Comparison of ENCODE assay signal across 14 cellular contexts in the genomic region with DNA sequence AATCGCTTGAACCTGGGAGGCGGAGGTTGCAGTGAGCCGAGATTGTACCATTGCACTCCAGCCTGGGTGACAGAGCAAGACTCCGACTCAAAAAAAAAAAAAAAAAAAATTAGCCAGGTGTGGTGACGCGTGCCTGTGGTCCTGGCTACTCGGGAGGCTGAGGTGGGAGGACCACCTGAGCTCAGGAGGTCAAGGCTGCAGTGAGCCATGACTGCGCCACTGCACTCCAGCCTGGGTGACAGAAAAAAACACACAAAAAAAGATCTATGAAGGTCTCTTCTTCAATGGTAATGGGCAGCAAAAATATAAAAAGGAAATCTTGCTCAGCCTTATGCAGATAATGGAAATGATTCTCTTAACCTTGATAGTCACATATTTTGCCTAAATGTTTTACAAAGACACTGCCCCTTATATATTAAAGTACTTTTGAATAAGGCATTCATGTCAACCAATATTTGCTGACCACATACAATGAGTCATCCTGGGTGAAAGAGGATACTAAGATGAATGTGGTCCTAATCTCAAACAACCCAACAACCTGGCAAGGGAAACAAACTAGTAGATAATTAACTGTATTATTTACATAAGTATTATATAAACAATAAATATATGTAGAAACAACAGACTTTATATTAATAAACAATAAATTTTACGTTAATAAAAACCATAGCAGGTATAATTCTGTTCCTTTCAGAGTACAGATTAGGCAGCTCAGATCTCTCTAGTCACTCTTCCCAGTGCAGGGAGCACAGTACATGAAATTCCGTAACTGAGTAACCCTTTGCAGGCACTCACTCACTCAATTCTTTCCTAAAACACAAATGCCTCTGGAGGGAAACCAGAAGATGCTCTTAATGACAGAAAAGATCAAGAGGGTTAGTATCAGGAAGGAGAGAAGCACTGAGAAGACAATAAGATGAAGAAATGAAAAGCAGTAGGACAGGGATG. TPM values are rescaled to one million over a fixed set of nuclear protein-coding genes. Genes with fewer than 3 reads are reported as not detected.
A peak's percentile ranks its signal among the peaks of the same experiment; 100 is the strongest.
DNase-seq lines count a peak whose midpoint lies in the region; ATAC-seq and TF ChIP-seq lines count a peak whose summit lies in the region.
"Had no signal": no experiment of that assay in that cellular context is flagged by ENCODE, and none has a peak within 500 bp of the region (broad histone marks: within the 10 kb centered on the region; RNA-seq: fewer than 3 reads in every experiment).

No MANE protein-coding gene starts in this region.

- DNase-seq in PC-3 = peak; percentile 69
- DNase-seq in fibroblast of gingiva (ENCODE audit: low read depth) = peak; percentile 29
- no peak for DNase-seq in activated T-helper 2 cell treated with anti-CD3 and anti-CD28 coated beads, Interferon-gamma antibody, Interleukin-2, Interleukin-4, amounts not matched to agents 10 μg/mL and 5 μg/mL and 100 μg/mL, durations not matched to agents 14 hours and 24 hours and 36 hours (ENCODE audit: low spot score)
- DNase-seq in GF-D8 (lab: John Stamatoyannopoulos, UW) = no peak
- no peak for DNase-seq in MG63
- no peak for DNase-seq in nucleus accumbens (lab: John Stamatoyannopoulos, UW)
- DNase-seq: CD4-positive, CD25-positive, alpha-beta regulatory T cell; cortex of kidney; SHP77 had no signal

- H3K79me2 ChIP-seq in ACC112 (ENCODE audit: control insufficient read depth, insufficient read depth, low read length, unreplicated experiment) (peaks cover 18% of the 10 kb centered on the region), PC-3 (ENCODE audit: low read length) (peaks cover 34% of the 10 kb centered on the region)

- H3K4me3 ChIP-seq in ACC112 (ENCODE audit: low read depth, low read length) (no peak overlapping the region), PC-3 (ENCODE audit: low read length) (no peak overlapping the region), MG63 (no peak overlapping the region)
- H3K4me3 ChIP-seq: hepatocyte, thoracic aorta had no signal

- no peaks in the 10 kb centered on the region for H3K9me2 ChIP-seq in PC-3 (replicated peaks; ENCODE audit: low read length)

- H3F3A ChIP-seq in PC-3 (ENCODE audit: low read length, unreplicated experiment) = peaks cover 3% of the 10 kb centered on the region

- H3K4me1 Mint-ChIP-seq in activated T-helper 2 cell treated with anti-CD3 and anti-CD28 coated beads, Interferon-gamma antibody, Interleukin-2, Interleukin-4, amounts not matched to agents 10 μg/mL and 5 μg/mL and 100 μg/mL, durations not matched to agents 14 hours and 24 hours and 36 hours (ENCODE audit: low read depth) = peaks cover 19% of the 10 kb centered on the region

- peak overlapping the region; percentile 53 for H3K4me2 ChIP-seq in PC-3 (ENCODE audit: low read length)
- H3K4me2 ChIP-seq: hepatocyte had no signal

- H3K36me3 Mint-ChIP-seq in activated T-helper 2 cell treated with anti-CD3 and anti-CD28 coated beads, Interferon-gamma antibody, Interleukin-2, Interleukin-4, amounts not matched to agents 10 μg/mL and 5 μg/mL and 100 μg/mL, durations not matched to agents 14 hours and 24 hours and 36 hours (ENCODE audit: low read depth) = peaks cover 43% of the 10 kb centered on the region

- H3K27ac Mint-ChIP-seq in activated T-helper 2 cell treated with anti-CD3 and anti-CD28 coated beads, Interferon-gamma antibody, Interleukin-2, Interleukin-4, amounts not matched to agents 10 μg/mL and 5 μg/mL and 100 μg/mL, durations not matched to agents 14 hours and 24 hours and 36 hours = no peak overlapping the region
- H3K27ac Mint-ChIP-seq: activated T-helper 1 cell treated with anti-CD3 and anti-CD28 coated beads, Interleukin-12 subunit alpha, Interleukin-12 subunit beta, Interleukin-2, Interleukin-4 antibody, amounts not matched to agents 30 ng/mL and 10 ng/mL and 1 ng/mL, durations not matched to agents 14 hours and 24 hours and 36 hours had no signal

- H4K20me1 ChIP-seq in PC-3 (ENCODE audit: low read length) = no peaks in the 10 kb centered on the region; the same call in 1 of the 2 replicates

- H3K9me3 ChIP-seq in PC-3 (ENCODE audit: low read length) = no peaks in the 10 kb centered on the region
- H3K9me3 ChIP-seq in MG63 = no peaks in the 10 kb centered on the region
- H3K9me3 ChIP-seq: thoracic aorta had no signal

- no TSS peak for BruUV-seq in PC-3 (replicated peaks; lab: Mats Ljungman, UMichigan)

- H3K36me3 ChIP-seq in ACC112 (ENCODE audit: insufficient read depth, low read length) (peaks cover 6% of the 10 kb centered on the region), PC-3 (ENCODE audit: low read depth, low read length) (peaks cover 35% of the 10 kb centered on the region), MG63 (peaks cover 57% of the 10 kb centered on the region)

- H3K4me1 ChIP-seq in ACC112 (ENCODE audit: control insufficient read depth, insufficient read depth, low read length, unreplicated experiment) = peaks cover 8% of the 10 kb centered on the region
- H3K4me1 ChIP-seq in PC-3 (ENCODE audit: insufficient read depth, low read length) = peaks cover 16% of the 10 kb centered on the region

- POLR2A ChIA-PET in PC-3 (lab: Charles Lee; ENCODE audit: unreplicated experiment) = interaction anchor here (0.5 kb wide), 1 partner anchor 88 kb away, joined by 3 read pairs; the partner anchor contains the start of gene IL6

- intact Hi-C loops in PC-3 (cut with micrococcal nuclease) = no loop called here
- intact Hi-C loops in activated T-helper 2 cell treated with anti-CD3 and anti-CD28 coated beads, Interferon-gamma antibody, Interleukin-2, Interleukin-4, amounts not matched to agents 10 μg/mL and 5 μg/mL and 100 μg/mL, durations not matched to agents 14 hours and 24 hours and 36 hours (cut with micrococcal nuclease) = no loop called here

- H2AFZ ChIP-seq in ACC112 (ENCODE audit: low read length, unreplicated experiment) = no peak overlapping the region
- no peak overlapping the region for H2AFZ ChIP-seq in PC-3 (ENCODE audit: low read length)
- H2AFZ ChIP-seq: hepatocyte had no signal

- ATAC-seq in GM18907 (IDR thresholded peaks at IDR 0.05; ENCODE audit: unreplicated experiment) = peak; percentile 54
- peak; percentile 95 for ATAC-seq in PC-3

- CTCF ChIA-PET in PC-3 (lab: Charles Lee) = interaction anchor here (0.6 to 0.7 kb wide), 2 partner anchors 215 to 290 kb away, joined by 3 read pairs; no protein-coding TSS in a partner anchor

- TF ChIP-seq CTCF in PC-3 (conservative IDR thresholded peaks at IDR 0.05; ENCODE audit: low read depth, low read length) = no peak

- H3K27me3 ChIP-seq in ACC112 (ENCODE audit: insufficient read depth, low read length) (no peaks in the 10 kb centered on the region), PC-3 (ENCODE audit: low read length) (no peaks in the 10 kb centered on the region), MG63 (no peaks in the 10 kb centered on the region)
- H3K27me3 ChIP-seq: hepatocyte had no signal

- no peaks in the 10 kb centered on the region for H3K27me3 Mint-ChIP-seq in activated T-helper 2 cell treated with anti-CD3 and anti-CD28 coated beads, Interferon-gamma antibody, Interleukin-2, Interleukin-4, amounts not matched to agents 10 μg/mL and 5 μg/mL and 100 μg/mL, durations not matched to agents 14 hours and 24 hours and 36 hours (ENCODE audit: low read depth)
- H3K27me3 Mint-ChIP-seq: CD4-positive, CD25-positive, alpha-beta regulatory T cell had no signal

- no peaks in the 10 kb centered on the region for H3K9me3 Mint-ChIP-seq in activated T-helper 2 cell treated with anti-CD3 and anti-CD28 coated beads, Interferon-gamma antibody, Interleukin-2, Interleukin-4, amounts not matched to agents 10 μg/mL and 5 μg/mL and 100 μg/mL, durations not matched to agents 14 hours and 24 hours and 36 hours
- H3K9me3 Mint-ChIP-seq: activated T-helper 1 cell treated with anti-CD3 and anti-CD28 coated beads, Interleukin-12 subunit alpha, Interleukin-12 subunit beta, Interleukin-2, Interleukin-4 antibody, amounts not matched to agents 30 ng/mL and 10 ng/mL and 1 ng/mL, durations not matched to agents 14 hours and 24 hours and 36 hours; CD4-positive, CD25-positive, alpha-beta regulatory T cell had no signal

- H3K4me3 Mint-ChIP-seq in activated T-helper 2 cell treated with anti-CD3 and anti-CD28 coated beads, Interferon-gamma antibody, Interleukin-2, Interleukin-4, amounts not matched to agents 10 μg/mL and 5 μg/mL and 100 μg/mL, durations not matched to agents 14 hours and 24 hours and 36 hours (ENCODE audit: low read depth) = no peak overlapping the region
- H3K4me3 Mint-ChIP-seq: activated T-helper 1 cell treated with anti-CD3 and anti-CD28 coated beads, Interleukin-12 subunit alpha, Interleukin-12 subunit beta, Interleukin-2, Interleukin-4 antibody, amounts not matched to agents 30 ng/mL and 10 ng/mL and 1 ng/mL, durations not matched to agents 14 hours and 24 hours and 36 hours; CD4-positive, CD25-positive, alpha-beta regulatory T cell had no signal

- no peak overlapping the region for H3K9ac ChIP-seq in PC-3 (ENCODE audit: low read length)

- H3K27ac ChIP-seq in ACC112 (ENCODE audit: low read depth, low read length) = peak overlapping the region; percentile 22; the same call in 1 of the 2 replicates
- H3K27ac ChIP-seq in PC-3 (ENCODE audit: low read length) = peak overlapping the region; percentile 64
- H3K27ac ChIP-seq: hepatocyte, thoracic aorta had no signal

RNA-seq across cellular contexts. Expression of gene TOMM7, which starts 8.1 kb away (rescaled TPM):
- total RNA-seq in PC-3 (2014; rRNA removed) = 132 and 151 TPM in 2 replicates
- total RNA-seq in activated T-helper 2 cell treated with anti-CD3 and anti-CD28 coated beads, Interferon-gamma antibody, Interleukin-2, Interleukin-4, amounts not matched to agents 10 μg/mL and 5 μg/mL and 100 μg/mL, durations not matched to agents 14 hours and 24 hours and 36 hours = 216 and 221 TPM in 2 replicates
- total RNA-seq in MG63 (2014; rRNA removed; shearing (Covaris generic); ENCODE audit: low replicate concordance) = 131 and 141 TPM in 2 replicates

Comparison
In these comparisons a context has a peak if more than half of its experiments do, and no peak if none do; other contexts are left out.
1. DNase-seq: peak in PC-3 (single experiment) and fibroblast of gingiva (single experiment); none in activated T-helper 2 cell treated with anti-CD3 and anti-CD28 coated beads, Interferon-gamma antibody, Interleukin-2, Interleukin-4, amounts not matched to agents 10 μg/mL and 5 μg/mL and 100 μg/mL, durations not matched to agents 14 hours and 24 hours and 36 hours (single experiment), GF-D8 (single experiment), MG63 (single experiment) and nucleus accumbens (0 of 56).